ENCODE assay signal across 9 cellular contexts in genomic region chrX:72713130-72713529, GRCh38. TPM values are rescaled to one million over a fixed set of nuclear protein-coding genes. Genes with fewer than 3 reads are reported as not detected.
DNase-seq lines count a peak whose midpoint lies in the region; ATAC-seq and TF ChIP-seq lines count a peak whose summit lies in the region.
"Had no signal": no experiment of that assay in that cellular context is flagged by ENCODE, and none has a peak within 500 bp of the region (broad histone marks: within the 10 kb centered on the region; RNA-seq: fewer than 3 reads in every experiment).

No MANE protein-coding gene starts in this region.

- H2BK120ac ChIP-seq in mesendoderm (ENCODE audit: low read depth, low read length) = no peak overlapping the region

- H3K27me3 ChIP-seq in SK-N-SH (ENCODE audit: insufficient read depth) (peaks cover 13% of the 10 kb centered on the region; the same call in 1 of the 2 replicates), gastroesophageal sphincter (no peaks in the 10 kb centered on the region), mesendoderm (ENCODE audit: insufficient read depth, low read length, poor library complexity) (no peaks in the 10 kb centered on the region)

- TF ChIP-seq CTCF in SK-N-SH (IDR thresholded peaks at IDR 0.05) = no peak
- no peak for TF ChIP-seq CTCF in gastroesophageal sphincter (IDR thresholded peaks at IDR 0.05)

- no peaks in the 10 kb centered on the region for H3K9me3 Mint-ChIP-seq in activated CD4-positive, alpha-beta memory T cell treated with anti-CD3 and anti-CD28 coated beads for 36 hours

- no peak overlapping the region for H2BK15ac ChIP-seq in mesendoderm (replicated peaks; ENCODE audit: low read depth)

- H3K36me3 Mint-ChIP-seq in activated CD4-positive, alpha-beta memory T cell treated with anti-CD3 and anti-CD28 coated beads for 36 hours = no peaks in the 10 kb centered on the region

- peaks cover 6% of the 10 kb centered on the region for H3K27me3 Mint-ChIP-seq in activated CD4-positive, alpha-beta memory T cell treated with anti-CD3 and anti-CD28 coated beads for 36 hours

- no peak overlapping the region for H3K56ac ChIP-seq in mesendoderm (ENCODE audit: low read length)

- H3K27ac ChIP-seq in SK-N-SH (ENCODE audit: low read depth in 2 of 2, low read length in 1 of 2) (peak overlapping the region in 1 of 2 experiments; percentile 73; a peak in 2 of 4 replicates), gastroesophageal sphincter (peak overlapping the region; percentile 81 to 87 (median 83)), mesendoderm (ENCODE audit: low read depth, low read length) (no peak overlapping the region)

- H3K23ac ChIP-seq in mesendoderm (ENCODE audit: low read length) = no peak overlapping the region

- H3K36me3 ChIP-seq in SK-N-SH (replicated peaks in 1 of 2; ENCODE audit: control insufficient read depth in 1 of 2, insufficient read depth in 2 of 2, low read length in 1 of 2) = peaks cover 0 to 2% of the 10 kb centered on the region in 2 experiments
- no peaks in the 10 kb centered on the region for H3K36me3 ChIP-seq in gastroesophageal sphincter
- H3K36me3 ChIP-seq in mesendoderm (ENCODE audit: control insufficient read depth, insufficient read depth, low read length) = no peaks in the 10 kb centered on the region

- H4K5ac ChIP-seq in mesendoderm (ENCODE audit: low read length) = no peak overlapping the region

- no peaks in the 10 kb centered on the region for H4K20me1 ChIP-seq in SK-N-SH (ENCODE audit: insufficient read depth)

- ATAC-seq in SK-N-SH treated with all-trans-retinoic acid at 6 μM for 48 hours (no peak), gastroesophageal sphincter (no peak), HG03354 (IDR thresholded peaks at IDR 0.05; ENCODE audit: poor library complexity, severe bottlenecking, unreplicated experiment) (no peak)
- ATAC-seq in stimulated activated naive CD8-positive, alpha-beta T cell treated with anti-CD3 and anti-CD28 coated beads, Interleukin-15, Interleukin-2, amounts not matched to agents 100 U/mL and 50 U/mL, for 24 hours = peak; percentile 67

- H3K9me2 ChIP-seq in SK-N-SH = no peaks in the 10 kb centered on the region

- H3K9ac ChIP-seq in SK-N-SH (no peak overlapping the region), mesendoderm (ENCODE audit: low read length) (no peak overlapping the region)

- intact Hi-C loops in activated CD4-positive, alpha-beta memory T cell treated with anti-CD3 and anti-CD28 coated beads for 36 hours (cut with micrococcal nuclease) = loop anchor here (2.0 kb wide), 1 partner anchor 92 kb away; no protein-coding TSS in a partner anchor

- CTCF ChIA-PET in SK-N-SH (lab: Yijun Ruan, JAX) = interaction anchor here (1.3 kb wide), 1 partner anchor 467 kb away, joined by 3 read pairs; no protein-coding TSS in a partner anchor
- CTCF ChIA-PET in activated CD4-positive, alpha-beta memory T cell treated with anti-CD3 and anti-CD28 coated beads for 36 hours (lab: Charles Lee) = interaction anchor here (0.7 kb wide), 1 partner anchor 351 kb away, joined by 3 read pairs; no protein-coding TSS in a partner anchor

- no peak for TF ChIP-seq RAD21 in SK-N-SH (IDR thresholded peaks at IDR 0.05; ENCODE audit: low read length)

- no peak overlapping the region for H3K27ac Mint-ChIP-seq in activated CD4-positive, alpha-beta memory T cell treated with anti-CD3 and anti-CD28 coated beads for 36 hours

- no peak for TF ChIP-seq POLR2A in gastroesophageal sphincter (IDR thresholded peaks at IDR 0.05)

- DNase-seq in SK-N-SH (no peak), NCI-H2081 treated with DMSO at 0.1 percent for 48 hours (lab: John Stamatoyannopoulos, UW) (no peak), mesendoderm (no peak)
- DNase-seq in activated CD4-positive, alpha-beta memory T cell treated with anti-CD3 and anti-CD28 coated beads for 36 hours = no peak
- no peak for DNase-seq in stimulated activated naive CD8-positive, alpha-beta T cell treated with anti-CD3 and anti-CD28 coated beads, Interleukin-15, Interleukin-2, amounts not matched to agents 100 U/mL and 50 U/mL, for 24 hours
- DNase-seq: NCI-H1048 had no signal

- H3K79me1 ChIP-seq in mesendoderm (ENCODE audit: low read length) = no peaks in the 10 kb centered on the region

- H2AFZ ChIP-seq in SK-N-SH (ENCODE audit: low read depth) = no peak overlapping the region

- H3K4me2 ChIP-seq in SK-N-SH (peak overlapping the region; percentile 79), mesendoderm (ENCODE audit: low read length) (no peak overlapping the region)

- no peak overlapping the region for H2BK5ac ChIP-seq in mesendoderm (ENCODE audit: low read length)

- H3K18ac ChIP-seq in mesendoderm (ENCODE audit: low read length) = no peak overlapping the region

- POLR2A ChIA-PET in SK-N-SH (lab: Yijun Ruan, JAX) = no interaction called here
- POLR2A ChIA-PET in activated CD4-positive, alpha-beta memory T cell treated with anti-CD3 and anti-CD28 coated beads for 36 hours (lab: Charles Lee) = no interaction called here

- H4K8ac ChIP-seq in mesendoderm (ENCODE audit: low read depth, low read length) = no peak overlapping the region

- H3K4me1 ChIP-seq in SK-N-SH (ENCODE audit: control insufficient read depth in 1 of 2, insufficient read depth in 2 of 2, low read depth in 1 of 2, low read length in 1 of 2) (peaks cover 0 to 4% of the 10 kb centered on the region in 2 experiments; a peak in 1 of 4 replicates), gastroesophageal sphincter (peaks cover 0 to 23% (median 0%) of the 10 kb centered on the region in 3 donors), mesendoderm (ENCODE audit: control insufficient read depth, low read depth, low read length) (no peaks in the 10 kb centered on the region)

- no peak for TF ChIP-seq EP300 in SK-N-SH (IDR thresholded peaks at IDR 0.05; ENCODE audit: borderline replicate concordance in 1 of 2, low read depth in 1 of 2, low read length in 1 of 2)
- TF ChIP-seq EP300 in gastroesophageal sphincter (IDR thresholded peaks at IDR 0.05) = no peak

- peak overlapping the region; percentile 42 to 66 for H3K4me3 ChIP-seq in SK-N-SH (ENCODE audit: low read depth in 2 of 2, low read length in 1 of 2)
- H3K4me3 ChIP-seq in gastroesophageal sphincter = peak overlapping the region; percentile 35 to 58
- no peak overlapping the region for H3K4me3 ChIP-seq in mesendoderm (ENCODE audit: low read length)

- peak overlapping the region; percentile 69 for H3K4me3 Mint-ChIP-seq in activated CD4-positive, alpha-beta memory T cell treated with anti-CD3 and anti-CD28 coated beads for 36 hours

- 11% methylated on average over 3 of the region's 3 CpGs for WGBS in SK-N-SH (ENCODE audit: low lambda C conversion rate)
- 26 to 61% methylated on average over 3 of the region's 3 CpGs for WGBS in gastroesophageal sphincter (ENCODE audit: low coverage in 1 of 2), 2 donors
- WGBS in mesendoderm (ENCODE audit: extremely low coverage, insufficient coverage, low lambda C conversion rate) = no CpG with 5 or more reads among the region's 3 CpGs

- H3K4me1 Mint-ChIP-seq in activated CD4-positive, alpha-beta memory T cell treated with anti-CD3 and anti-CD28 coated beads for 36 hours (ENCODE audit: low read depth) = peaks cover 12% of the 10 kb centered on the region

- H3K9me3 ChIP-seq in SK-N-SH = no peaks in the 10 kb centered on the region
- no peaks in the 10 kb centered on the region for H3K9me3 ChIP-seq in gastroesophageal sphincter

- H3F3A ChIP-seq in SK-N-SH (replicated peaks; ENCODE audit: insufficient read depth) = peaks cover 14% of the 10 kb centered on the region

- H2AK5ac ChIP-seq in mesendoderm (ENCODE audit: low read length) = no peak overlapping the region

- H3K79me2 ChIP-seq in SK-N-SH (ENCODE audit: insufficient read depth) (no peaks in the 10 kb centered on the region), mesendoderm (ENCODE audit: control insufficient read depth, insufficient read depth, low read length) (no peaks in the 10 kb centered on the region)

- no peak overlapping the region for H3K4ac ChIP-seq in mesendoderm (ENCODE audit: low read depth, low read length)

TF ChIP-seq in SK-N-SH, 30 proteins besides CTCF, POLR2A, EP300 and RAD21 (continues in another document):
- TF ChIP-seq USF2 (IDR thresholded peaks at IDR 0.05; ENCODE audit: borderline replicate concordance, low read depth, low read length) (no peak), RFX5 (IDR thresholded peaks at IDR 0.05; ENCODE audit: low read length) (no peak), TEAD4 (IDR thresholded peaks at IDR 0.05; ENCODE audit: borderline replicate concordance, insufficient read depth) (no peak), ELF1 (IDR thresholded peaks at IDR 0.05) (no peak), RXRA (IDR thresholded peaks at IDR 0.05; ENCODE audit: borderline replicate concordance, low read depth) (no peak), JUND (IDR thresholded peaks at IDR 0.05) (no peak)

TF ChIP-seq in SK-N-SH treated with all-trans-retinoic acid at 6 μM for 48 hours, 23 proteins besides CTCF, POLR2A, EP300 and RAD21:
- TF ChIP-seq ESRRG (CRISPR knock-in tag; IDR thresholded peaks at IDR 0.05) = no peak
- no peak for TF ChIP-seq TCF4 (CRISPR knock-in tag; IDR thresholded peaks at IDR 0.05; ENCODE audit: borderline replicate concordance)
- no peak for TF ChIP-seq OSR1 (CRISPR knock-in tag; IDR thresholded peaks at IDR 0.05)
- TF ChIP-seq PPARA (CRISPR knock-in tag; IDR thresholded peaks at IDR 0.05; ENCODE audit: borderline replicate concordance) = no peak
- TF ChIP-seq PATZ1 (CRISPR knock-in tag; IDR thresholded peaks at IDR 0.05; ENCODE audit: borderline replicate concordance) = no peak

RNA-seq across cellular contexts. Expression of gene PHKA1, which starts 1.0 kb away (rescaled TPM):
- polyA plus RNA-seq in SK-N-SH (2012; rRNA removed) = 4.8 and 6.2 TPM in 2 replicates
- 4.7 and 5.6 TPM in 2 replicates for polyA plus RNA-seq in SK-N-SH (2012; cell fraction: cytosol; rRNA removed)
- 8.0 and 10.5 TPM in 2 replicates for polyA plus RNA-seq in SK-N-SH (2012; cell fraction: nucleus; rRNA removed)
- total RNA-seq in activated CD4-positive, alpha-beta memory T cell treated with anti-CD3 and anti-CD28 coated beads for 36 hours = 1 to 10 TPM; 3.5 to 3.8 TPM
- 10 to 100 TPM in 3 of 4 donors, 1 to 10 TPM in 1; 4.5 to 22.9 (median 15.7) TPM for total RNA-seq in gastroesophageal sphincter
- polyA plus RNA-seq in mesendoderm (2013, experiment 1 of 2) = 3.9 TPM
- polyA plus RNA-seq in mesendoderm (2013, experiment 2 of 2) = 4.2 TPM
